ENCODE assay signal across 26 cellular contexts in the genomic region with DNA sequence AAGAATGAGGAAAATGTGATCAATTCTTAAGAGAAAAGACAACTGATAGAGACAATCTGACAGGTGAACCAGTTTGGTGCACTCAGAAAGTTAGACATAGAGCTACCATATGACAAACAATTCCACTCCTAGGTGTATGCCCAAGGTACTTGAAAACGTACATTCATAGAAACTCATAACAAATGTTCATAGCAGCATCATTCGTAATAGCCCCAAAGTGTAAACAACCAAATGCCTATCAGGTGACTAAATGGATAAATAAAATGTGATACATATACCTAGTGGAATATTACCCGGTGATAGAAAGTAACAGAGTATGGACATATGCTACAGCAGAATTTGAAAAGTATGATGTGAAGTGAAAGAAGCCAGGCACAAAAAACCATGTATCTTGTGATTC.
"Had no signal": no experiment of that assay in that cellular context is flagged by ENCODE, and none has a peak within 500 bp of the region (broad histone marks: within the 10 kb centered on the region; RNA-seq: fewer than 3 reads in every experiment).

No MANE protein-coding gene starts in this region.

- H3K27me3 ChIP-seq: neural progenitor cell, neutrophil, right atrium auricular region, right lobe of liver, tibial nerve, uterus had no signal

- ATAC-seq: left colon; natural killer cell; right lobe of liver; stimulated activated memory B cell treated with anti-CD40 and anti-IgM and Interleukin-4, amounts not matched to agents 10 μg/mL and 1 μg/mL and 100 μg/mL, for 72 hours; stimulated activated naive CD8-positive, alpha-beta T cell treated with anti-CD3 and anti-CD28 coated beads, Interleukin-15, amount 100 ng/mL, for 72 hours had no signal

- H3K9me3 ChIP-seq: left ventricle myocardium inferior, neutrophil, right atrium auricular region, right lobe of liver, tibial nerve, uterus had no signal

- H3K36me3 ChIP-seq: left ventricle myocardium inferior, neural progenitor cell, neutrophil, right atrium auricular region, right lobe of liver, tibial nerve, uterus had no signal

- H3K4me3 ChIP-seq: left ventricle myocardium inferior, lung, neural progenitor cell, right atrium auricular region, right lobe of liver, smooth muscle cell, tibial nerve, uterus had no signal

- DNase-seq: immature natural killer cell; kidney; left colon; left ventricle myocardium inferior; mesendoderm; naive B cell; natural killer cell; nephron progenitor cell; occipital lobe; right lobe of liver; stimulated activated CD4-positive, alpha-beta T cell treated with anti-CD3 and anti-CD28 coated beads, Interleukin-1b, Interleukin-23, amount 100 ng/mL, for 48 hours; stimulated activated CD4-positive, alpha-beta T cell treated with anti-CD3 and anti-CD28 coated beads, Interleukin-2, amount 100 ng/mL, for 48 hours; stimulated activated CD4-positive, alpha-beta T cell treated with anti-CD3 and anti-CD28 coated beads, Interleukin-4, amount 100 ng/mL, for 4 hours; stimulated activated CD8-positive, alpha-beta memory T cell treated with anti-CD3 and anti-CD28 coated beads, Interleukin-4, amount 100 ng/mL, for 48 hours; stimulated activated naive CD4-positive, alpha-beta T cell treated with Interleukin-2 at 50 U/mL for 16 hours; stimulated activated naive CD8-positive, alpha-beta T cell treated with anti-CD3 and anti-CD28 coated beads, Interleukin-15, amount 100 ng/mL, for 72 hours; substantia nigra; uterus had no signal

- H3K27ac ChIP-seq: left ventricle myocardium inferior, neural progenitor cell, neutrophil, parathyroid adenoma, right atrium auricular region, right lobe of liver, tibial nerve, uterus had no signal

- H3K4me1 ChIP-seq: neural progenitor cell, parathyroid adenoma, right atrium auricular region, right lobe of liver, uterus had no signal
